ENCODE assay signal across 26 cellular contexts in the genomic region with DNA sequence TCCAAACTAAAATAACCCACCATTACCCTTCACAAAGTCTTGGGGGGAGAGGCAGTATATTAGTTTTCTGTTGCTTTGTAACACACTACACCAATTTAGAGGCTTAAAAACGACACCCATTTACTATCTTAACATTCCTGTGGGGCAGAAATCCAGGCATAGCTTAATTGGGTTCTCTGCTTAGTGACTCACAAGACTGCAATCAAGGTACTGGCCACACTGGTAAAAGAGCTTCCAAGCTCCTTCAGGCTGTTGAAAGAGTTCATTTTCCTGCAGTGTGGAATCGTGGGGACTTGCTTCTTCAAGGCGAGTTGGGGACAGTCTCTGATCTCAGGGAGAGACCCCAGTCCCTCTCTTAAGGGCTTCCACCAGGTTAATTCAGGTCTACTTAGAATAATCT.
DNase-seq lines count a peak whose midpoint lies in the region; ATAC-seq and TF ChIP-seq lines count a peak whose summit lies in the region.
"Had no signal": no experiment of that assay in that cellular context is flagged by ENCODE, and none has a peak within 500 bp of the region (broad histone marks: within the 10 kb centered on the region; RNA-seq: fewer than 3 reads in every experiment).

No MANE protein-coding gene starts in this region.

- no peak overlapping the region for H3K27ac Mint-ChIP-seq in stimulated activated naive B cell treated with anti-CD40 and anti-IgM and Interleukin-4, amounts not matched to agents 10 μg/mL and 1 μg/mL and 100 μg/mL, for 72 hours
- H3K27ac Mint-ChIP-seq: activated naive CD4-positive, alpha-beta T cell treated with anti-CD3 and anti-CD28 coated beads, Interleukin-2, amount 50 U/mL, for 24 hours; CD4-positive, alpha-beta memory T cell; naive thymus-derived CD4-positive, alpha-beta T cell; stimulated activated memory B cell treated with anti-CD40 and anti-IgM and Interleukin-4, amounts not matched to agents 10 μg/mL and 1 μg/mL and 100 μg/mL, for 72 hours; WTC11 had no signal

- H4K20me1 ChIP-seq in smooth muscle cell (ENCODE audit: low read depth): no peaks in the 10 kb centered on the region

- no peaks in the 10 kb centered on the region for H3K4me1 Mint-ChIP-seq in stimulated activated naive B cell treated with anti-CD40 and anti-IgM and Interleukin-4, amounts not matched to agents 10 μg/mL and 1 μg/mL and 100 μg/mL, for 72 hours
- H3K4me1 Mint-ChIP-seq: activated naive CD4-positive, alpha-beta T cell treated with anti-CD3 and anti-CD28 coated beads, Interleukin-2, amount 50 U/mL, for 24 hours; CD4-positive, alpha-beta memory T cell; naive thymus-derived CD4-positive, alpha-beta T cell; stimulated activated memory B cell treated with anti-CD40 and anti-IgM and Interleukin-4, amounts not matched to agents 10 μg/mL and 1 μg/mL and 100 μg/mL, for 72 hours had no signal

- no peak overlapping the region for H2AFZ ChIP-seq in smooth muscle cell (ENCODE audit: low read depth)

- H3K4me3 ChIP-seq in epithelial cell of esophagus (ENCODE audit: low read length) (no peak overlapping the region), smooth muscle cell (no peak overlapping the region)
- H3K4me3 ChIP-seq: ascending aorta, dorsolateral prefrontal cortex, spleen, suprapubic skin, uterus had no signal

- H3K9me3 ChIP-seq in smooth muscle cell (replicated peaks; ENCODE audit: low read depth): no peaks in the 10 kb centered on the region
- H3K9me3 ChIP-seq: ascending aorta, spleen, suprapubic skin, uterus had no signal

- no peak overlapping the region for H3K4me3 Mint-ChIP-seq in stimulated activated naive B cell treated with anti-CD40 and anti-IgM and Interleukin-4, amounts not matched to agents 10 μg/mL and 1 μg/mL and 100 μg/mL, for 72 hours
- H3K4me3 Mint-ChIP-seq: activated naive CD4-positive, alpha-beta T cell treated with anti-CD3 and anti-CD28 coated beads, Interleukin-2, amount 50 U/mL, for 24 hours; CD4-positive, alpha-beta memory T cell; naive thymus-derived CD4-positive, alpha-beta T cell; stimulated activated memory B cell treated with anti-CD40 and anti-IgM and Interleukin-4, amounts not matched to agents 10 μg/mL and 1 μg/mL and 100 μg/mL, for 72 hours; WTC11 had no signal

- no peak overlapping the region for H3K27ac ChIP-seq in smooth muscle cell (ENCODE audit: low read depth)
- H3K27ac ChIP-seq: ascending aorta, dorsolateral prefrontal cortex, spleen, suprapubic skin, uterus had no signal

- no peaks in the 10 kb centered on the region for H3F3A ChIP-seq in smooth muscle cell (ENCODE audit: low read depth)

- H3K27me3 ChIP-seq in smooth muscle cell (ENCODE audit: low read depth): no peaks in the 10 kb centered on the region
- H3K27me3 ChIP-seq: ascending aorta, suprapubic skin, uterus had no signal

- H3K36me3 ChIP-seq in smooth muscle cell (ENCODE audit: low read depth): no peaks in the 10 kb centered on the region
- H3K36me3 ChIP-seq: ascending aorta, spleen, suprapubic skin, uterus had no signal

- H3K9me3 Mint-ChIP-seq in stimulated activated naive B cell treated with anti-CD40 and anti-IgM and Interleukin-4, amounts not matched to agents 10 μg/mL and 1 μg/mL and 100 μg/mL, for 72 hours: no peaks in the 10 kb centered on the region
- H3K9me3 Mint-ChIP-seq: activated naive CD4-positive, alpha-beta T cell treated with anti-CD3 and anti-CD28 coated beads, Interleukin-2, amount 50 U/mL, for 24 hours; CD4-positive, alpha-beta memory T cell; naive thymus-derived CD4-positive, alpha-beta T cell; stimulated activated memory B cell treated with anti-CD40 and anti-IgM and Interleukin-4, amounts not matched to agents 10 μg/mL and 1 μg/mL and 100 μg/mL, for 72 hours; WTC11 had no signal

- TF ChIP-seq CTCF in epithelial cell of esophagus (IDR thresholded peaks at IDR 0.05; ENCODE audit: insufficient read depth, low read depth, low read length, missing control alignments) (no peak), smooth muscle cell (IDR thresholded peaks at IDR 0.05; ENCODE audit: borderline replicate concordance, insufficient read depth, poor library complexity, severe bottlenecking) (no peak)

- no peaks in the 10 kb centered on the region for H3K36me3 Mint-ChIP-seq in stimulated activated naive B cell treated with anti-CD40 and anti-IgM and Interleukin-4, amounts not matched to agents 10 μg/mL and 1 μg/mL and 100 μg/mL, for 72 hours
- H3K36me3 Mint-ChIP-seq: activated naive CD4-positive, alpha-beta T cell treated with anti-CD3 and anti-CD28 coated beads, Interleukin-2, amount 50 U/mL, for 24 hours; CD4-positive, alpha-beta memory T cell; naive thymus-derived CD4-positive, alpha-beta T cell; stimulated activated memory B cell treated with anti-CD40 and anti-IgM and Interleukin-4, amounts not matched to agents 10 μg/mL and 1 μg/mL and 100 μg/mL, for 72 hours; WTC11 had no signal

- no peak overlapping the region for H3K9ac ChIP-seq in smooth muscle cell (ENCODE audit: low read depth)

- H3K4me2 ChIP-seq in smooth muscle cell: peak overlapping the region; percentile 72

- no peaks in the 10 kb centered on the region for H3K79me2 ChIP-seq in smooth muscle cell (ENCODE audit: low read depth)

- WGBS in smooth muscle cell (ENCODE audit: low lambda C conversion rate): 24% methylated on average over 3 of the region's 3 CpGs

- H3K27me3 Mint-ChIP-seq in stimulated activated naive B cell treated with anti-CD40 and anti-IgM and Interleukin-4, amounts not matched to agents 10 μg/mL and 1 μg/mL and 100 μg/mL, for 72 hours: peaks cover 0 to 17% of the 10 kb centered on the region in 2 donors

- ATAC-seq in stimulated activated naive B cell treated with anti-CD40 and anti-IgM and Interleukin-4, amounts not matched to agents 10 μg/mL and 1 μg/mL and 100 μg/mL, for 72 hours (replicated peaks): no peak
- ATAC-seq in GM18520 (IDR thresholded peaks at IDR 0.05; ENCODE audit: unreplicated experiment): no peak
- ATAC-seq: naive thymus-derived CD4-positive, alpha-beta T cell; stimulated activated memory B cell treated with anti-CD40 and anti-IgM and Interleukin-4, amounts not matched to agents 10 μg/mL and 1 μg/mL and 100 μg/mL, for 72 hours; WTC11 had no signal

- peak; percentile 4 for DNase-seq in ELF-1 (ENCODE audit: low read depth, low spot score)
- DNase-seq in RPMI7951 (ENCODE audit: low read depth): peak; percentile 3
- peak; percentile 39 for DNase-seq in epithelial cell of esophagus (ENCODE audit: low read depth)
- DNase-seq in smooth muscle cell (lab: John Stamatoyannopoulos, UW; ENCODE audit: unreplicated experiment): no peak
- DNase-seq in stimulated activated naive B cell treated with anti-CD40 and anti-IgM and Interleukin-4, amounts not matched to agents 10 μg/mL and 1 μg/mL and 100 μg/mL, for 72 hours: no peak
- no peak for DNase-seq in epidermal melanocyte (ENCODE audit: insufficient read length, low spot score)
- DNase-seq: CD4-positive, alpha-beta memory T cell; DMS 273 treated with DMSO at 0.1 percent for 48 hours; dorsolateral prefrontal cortex; head of caudate nucleus; Karpas-422; naive thymus-derived CD4-positive, alpha-beta T cell; NCI-H1092; NCI-H187; occipital lobe; retina; spleen; stimulated activated CD4-positive, alpha-beta T cell treated with anti-CD3 and anti-CD28 coated beads, Interleukin-2, amount 100 ng/mL, for 48 hours; T1000; uterus had no signal

- H3K4me1 ChIP-seq in smooth muscle cell (ENCODE audit: low read depth): no peaks in the 10 kb centered on the region
- H3K4me1 ChIP-seq: ascending aorta, spleen, suprapubic skin, uterus had no signal

Comparison
In these comparisons a context has a peak if more than half of its experiments do, and no peak if none do; other contexts are left out.
1. DNase-seq: peak in ELF-1 (single experiment), RPMI7951 (single experiment) and epithelial cell of esophagus (single experiment); none in smooth muscle cell (single experiment), stimulated activated naive B cell treated with anti-CD40 and anti-IgM and Interleukin-4, amounts not matched to agents 10 μg/mL and 1 μg/mL and 100 μg/mL, for 72 hours (single experiment) and epidermal melanocyte (single experiment).